Comparison of ENCODE assay signal across 1 cellular context in genomic region chr11:118634435-118635236, GRCh38.
TF ChIP-seq lines count a peak whose summit lies in the region.

No MANE protein-coding gene starts in this region.

TF ChIP-seq in K562, 482 proteins besides CTCF, POLR2A, EP300 and RAD21 (continued from another document and continues in another):
- no peak for TF ChIP-seq AFF1 (IDR thresholded peaks at IDR 0.05; ENCODE audit: low read depth in 1 of 2, partially characterized antibody in 2 of 2)
- no peak for TF ChIP-seq RBM17 (IDR thresholded peaks at IDR 0.05; ENCODE audit: borderline replicate concordance, low read depth, low read length)
- TF ChIP-seq ZNF644 (tag; IDR thresholded peaks at IDR 0.05; ENCODE audit: low read depth): no peak
- no peak for TF ChIP-seq TAF9B (IDR thresholded peaks at IDR 0.05; ENCODE audit: partially characterized antibody)
- no peak for TF ChIP-seq ZNF324 (CRISPR knock-in tag; IDR thresholded peaks at IDR 0.05)
- 0 out of 2 replicates have a peak, but pooled peaks have one; percentile 38 for TF ChIP-seq CC2D1A (IDR thresholded peaks at IDR 0.05)
- TF ChIP-seq YY1 (IDR thresholded peaks at IDR 0.05; ENCODE audit: borderline replicate concordance in 1 of 3, control insufficient read depth in 1 of 3, extremely low read depth in 1 of 3, insufficient read depth in 3 of 3, insufficient read length in 1 of 3, insufficient replicate concordance in 2 of 3, low read depth in 1 of 3, low read length in 2 of 3): peak in 1 of 3 experiments; percentile 16
- TF ChIP-seq CSDE1 (IDR thresholded peaks at IDR 0.05): no peak
- no peak for TF ChIP-seq ZNF444 (CRISPR knock-in tag; IDR thresholded peaks at IDR 0.05)
- 0 out of 4 replicates have a peak, but pooled peaks have one; percentile 33 to 35 for TF ChIP-seq FOXK2 (conservative IDR thresholded peaks at IDR 0.05 in 1 of 2, IDR thresholded peaks at IDR 0.05 in 1 of 2; ENCODE audit: low read depth in 2 of 2)
- peak in 1 of 2 experiments; percentile 14 for TF ChIP-seq E2F6 (IDR thresholded peaks at IDR 0.05; ENCODE audit: borderline replicate concordance in 1 of 2, extremely low read depth in 1 of 2, insufficient read depth in 1 of 2, insufficient read length in 1 of 2, low read depth in 1 of 2, low read length in 1 of 2, poor library complexity in 1 of 2, severe bottlenecking in 1 of 2)
- no peak for TF ChIP-seq CHAMP1 (IDR thresholded peaks at IDR 0.05)
- peak; percentile 48 for TF ChIP-seq CCNT2 (IDR thresholded peaks at IDR 0.05; ENCODE audit: borderline replicate concordance, extremely low read depth, insufficient read length, low read depth, low read length)
- TF ChIP-seq ELF4 (CRISPR knock-in tag; IDR thresholded peaks at IDR 0.05): no peak
- no peak for TF ChIP-seq PATZ1 (CRISPR knock-in tag; IDR thresholded peaks at IDR 0.05; ENCODE audit: borderline replicate concordance)
- no peak for TF ChIP-seq ERF (CRISPR knock-in tag; IDR thresholded peaks at IDR 0.05)
- TF ChIP-seq ZBTB2 (IDR thresholded peaks at IDR 0.05): no peak
- peak; percentile 54 for TF ChIP-seq HNRNPLL (IDR thresholded peaks at IDR 0.05; ENCODE audit: low read depth, low read length, poor library complexity, severe bottlenecking)
- 0 out of 2 replicates have a peak, but pooled peaks have one; percentile 18 for TF ChIP-seq LCOR (CRISPR knock-in tag; IDR thresholded peaks at IDR 0.05)
- TF ChIP-seq ATF7 (IDR thresholded peaks at IDR 0.05): no peak
- no peak for TF ChIP-seq NR4A1 (CRISPR knock-in tag; IDR thresholded peaks at IDR 0.05)
- TF ChIP-seq NR4A1 (tag; IDR thresholded peaks at IDR 0.05): no peak
- TF ChIP-seq MTF1 (CRISPR knock-in tag; IDR thresholded peaks at IDR 0.05; ENCODE audit: borderline replicate concordance): no peak
- TF ChIP-seq TAF1 (IDR thresholded peaks at IDR 0.05; ENCODE audit: control insufficient read depth, extremely low read depth, insufficient read depth, low read length, severe bottlenecking): peak; percentile 29
- TF ChIP-seq SMARCE1 (IDR thresholded peaks at IDR 0.05): no peak
- 0 out of 2 replicates have a peak, but pooled peaks have one; percentile 34 for TF ChIP-seq JUND (IDR thresholded peaks at IDR 0.05; ENCODE audit: borderline replicate concordance, low read depth, low read length)
- no peak; the same call in 2 of the 3 replicates for TF ChIP-seq JUND (tag; IDR thresholded peaks at IDR 0.05; ENCODE audit: borderline replicate concordance, low read depth, low read length)
- no peak for TF ChIP-seq ZBTB9 (CRISPR knock-in tag; IDR thresholded peaks at IDR 0.05)
- no peak for TF ChIP-seq MCM2 (IDR thresholded peaks at IDR 0.05; ENCODE audit: low read depth)
- no peak for TF ChIP-seq ARID2 (IDR thresholded peaks at IDR 0.05)
- no peak for TF ChIP-seq L3MBTL2 (IDR thresholded peaks at IDR 0.05)
- TF ChIP-seq STAT5B (CRISPR knock-in tag; IDR thresholded peaks at IDR 0.05): no peak
- TF ChIP-seq EHMT2 (IDR thresholded peaks at IDR 0.05): peak; percentile 67
- no peak for TF ChIP-seq ZHX1 (conservative IDR thresholded peaks at IDR 0.05; ENCODE audit: low read length)
- TF ChIP-seq CCAR2 (IDR thresholded peaks at IDR 0.05; ENCODE audit: low read depth, low read length): no peak
- TF ChIP-seq VEZF1 (CRISPR knock-in tag; IDR thresholded peaks at IDR 0.05): peak; percentile 89
- TF ChIP-seq SUPT5H (IDR thresholded peaks at IDR 0.05): 0 out of 2 replicates have a peak, but pooled peaks have one; percentile 52
- peak; percentile 92 for TF ChIP-seq HMGN3 (IDR thresholded peaks at IDR 0.05; ENCODE audit: borderline replicate concordance, extremely low read depth, insufficient read length, low read depth, low read length)
- no peak for TF ChIP-seq ZNF274 (IDR thresholded peaks at IDR 0.05; ENCODE audit: borderline replicate concordance, low read depth, low read length)
- no peak for TF ChIP-seq MIER1 (IDR thresholded peaks at IDR 0.05; ENCODE audit: low read depth)
- no peak for TF ChIP-seq STAG1 (CRISPR knock-in tag; IDR thresholded peaks at IDR 0.05; ENCODE audit: borderline replicate concordance)
- TF ChIP-seq ZNF518B (CRISPR knock-in tag; IDR thresholded peaks at IDR 0.05): no peak
